22 cellular contexts compared by ENCODE assay signal in the genomic region with DNA sequence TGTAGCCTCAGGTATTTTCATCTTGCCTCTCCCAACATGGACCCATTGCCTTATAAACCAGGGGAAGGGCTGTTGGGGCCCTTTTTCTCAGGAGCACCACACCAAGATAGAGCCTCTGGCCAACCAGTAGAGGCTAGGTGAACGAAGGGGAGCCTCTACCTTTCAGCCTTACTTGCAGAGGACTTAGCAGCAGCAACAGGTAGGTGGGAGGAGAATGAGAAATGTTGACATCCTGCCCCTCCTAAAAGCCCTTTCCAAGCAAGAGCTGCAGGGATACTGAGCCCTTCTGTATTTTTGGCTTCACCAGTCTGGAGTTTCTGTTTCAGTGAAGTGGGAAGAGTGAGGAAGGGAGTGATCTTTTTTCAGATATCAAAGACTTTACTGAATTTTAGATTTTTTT.
"Had no signal": no experiment of that assay in that cellular context is flagged by ENCODE, and none has a peak within 500 bp of the region (broad histone marks: within the 10 kb centered on the region; RNA-seq: fewer than 3 reads in every experiment).

No MANE protein-coding gene starts in this region.

- H3K27me3 Mint-ChIP-seq: activated CD4-positive, alpha-beta memory T cell treated with anti-CD3 and anti-CD28 coated beads for 36 hours; activated CD8-positive, alpha-beta memory T cell treated with anti-CD3 and anti-CD28 coated beads, Interleukin-2, amount 10 ng/mL, durations not matched to agents 7 days and 5 days; dendritic cell treated with granulocyte-macrophage colony-stimulating factor and Interleukin-4, amounts not matched to agents 40 ng/mL and 50 ng/mL, for 4 days had no signal

- H3K27ac ChIP-seq: body of pancreas, cardiac muscle cell, foreskin keratinocyte, pancreas, psoas muscle, right atrium auricular region, tibial artery had no signal

- H3K4me1 ChIP-seq: foreskin keratinocyte, psoas muscle had no signal

- ATAC-seq: body of pancreas; foreskin keratinocyte; left ventricle myocardium superior; pancreas; psoas muscle; stimulated activated naive CD8-positive, alpha-beta T cell treated with anti-CD3 and anti-CD28 coated beads, Interleukin-15, Interleukin-2, amounts not matched to agents 100 U/mL and 50 U/mL, for 24 hours had no signal

- H3K27me3 ChIP-seq: body of pancreas, cardiac muscle cell, foreskin keratinocyte, pancreas, right atrium auricular region, tibial artery had no signal

- H3K9me3 ChIP-seq: body of pancreas, pancreas had no signal

- H3K4me3 Mint-ChIP-seq: activated CD4-positive, alpha-beta memory T cell treated with anti-CD3 and anti-CD28 coated beads for 36 hours; dendritic cell treated with granulocyte-macrophage colony-stimulating factor and Interleukin-4, amounts not matched to agents 40 ng/mL and 50 ng/mL, for 4 days; nephron had no signal

- DNase-seq: activated CD4-positive, alpha-beta memory T cell treated with anti-CD3 and anti-CD28 coated beads for 36 hours; activated CD4-positive, alpha-beta T cell treated with anti-CD3 and anti-CD28 coated beads for 48 hours; activated CD4-positive, CD25-positive, alpha-beta regulatory T cell; activated CD8-positive, alpha-beta memory T cell treated with anti-CD3 and anti-CD28 coated beads, Interleukin-2, amount 10 ng/mL, durations not matched to agents 7 days and 5 days; activated T-cell treated with anti-CD3 and anti-CD28 coated beads for 4 hours; anterior cingulate cortex; body of pancreas; effector CD4-positive, alpha-beta T cell; foreskin keratinocyte; kidney glomerular epithelial cell; left ventricle myocardium superior; pancreas; psoas muscle; stimulated activated CD4-positive, alpha-beta T cell treated with anti-CD3 and anti-CD28 coated beads, Interleukin-4, amount 100 ng/mL, for 4 hours; stimulated activated naive CD8-positive, alpha-beta T cell treated with anti-CD3 and anti-CD28 coated beads, Interleukin-15, Interleukin-2, amounts not matched to agents 100 U/mL and 50 U/mL, for 24 hours; T-helper 1 cell; T-helper 9 cell; tibial artery had no signal

- H3K27ac Mint-ChIP-seq: activated CD4-positive, alpha-beta memory T cell treated with anti-CD3 and anti-CD28 coated beads for 36 hours; dendritic cell treated with granulocyte-macrophage colony-stimulating factor and Interleukin-4, amounts not matched to agents 40 ng/mL and 50 ng/mL, for 4 days; nephron had no signal

- H3K4me1 Mint-ChIP-seq: nephron had no signal

- H3K4me3 ChIP-seq: body of pancreas, cardiac muscle cell, pancreas, psoas muscle, right atrium auricular region, tibial artery had no signal
